ENCODE assay signal across 22 cellular contexts in the genomic region with DNA sequence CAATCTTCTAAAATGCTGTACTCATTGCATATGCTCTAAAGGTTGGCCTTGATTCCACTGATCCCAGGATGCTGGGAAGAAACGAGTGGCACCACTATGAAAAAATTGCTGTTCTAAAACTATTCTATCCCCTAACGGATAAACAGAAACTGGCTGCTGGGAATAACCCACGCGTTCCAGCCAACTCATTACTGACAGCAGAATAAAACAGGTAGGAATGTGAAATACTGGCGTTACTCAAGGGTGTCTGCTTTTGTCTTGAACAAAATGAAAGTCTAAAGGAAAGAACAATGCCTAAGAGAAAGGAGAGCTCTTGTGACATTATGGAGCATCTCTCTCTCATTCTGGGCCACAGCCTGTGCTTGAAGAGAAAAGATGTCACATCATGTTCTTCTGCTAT.
"Had no signal": no experiment of that assay in that cellular context is flagged by ENCODE, and none has a peak within 500 bp of the region (broad histone marks: within the 10 kb centered on the region; RNA-seq: fewer than 3 reads in every experiment).

No MANE protein-coding gene starts in this region.

- H3K27ac Mint-ChIP-seq: activated CD4-positive, alpha-beta memory T cell treated with anti-CD3 and anti-CD28 coated beads for 36 hours; activated naive CD8-positive, alpha-beta T cell treated with anti-CD3 and anti-CD28 coated beads for 36 hours; immature natural killer cell; naive thymus-derived CD4-positive, alpha-beta T cell; progenitor cell of endocrine pancreas; T-helper 17 cell had no signal

- H3K36me3 Mint-ChIP-seq: activated CD4-positive, alpha-beta memory T cell treated with anti-CD3 and anti-CD28 coated beads for 36 hours; activated naive CD8-positive, alpha-beta T cell treated with anti-CD3 and anti-CD28 coated beads for 36 hours; immature natural killer cell; naive thymus-derived CD4-positive, alpha-beta T cell had no signal

- H3K27me3 Mint-ChIP-seq: progenitor cell of endocrine pancreas had no signal

- H3K4me1 ChIP-seq: body of pancreas, left ventricle myocardium inferior, thyroid gland had no signal

- H3K27me3 ChIP-seq: body of pancreas, hepatocyte, thyroid gland had no signal

- H3K9me3 Mint-ChIP-seq: activated CD4-positive, alpha-beta memory T cell treated with anti-CD3 and anti-CD28 coated beads for 36 hours; activated naive CD8-positive, alpha-beta T cell treated with anti-CD3 and anti-CD28 coated beads for 36 hours; naive thymus-derived CD4-positive, alpha-beta T cell; neural crest cell had no signal

- H3K27ac ChIP-seq: body of pancreas, hepatocyte, left ventricle myocardium inferior, thyroid gland had no signal

- H3K4me3 ChIP-seq: body of pancreas, hepatocyte, left ventricle myocardium inferior, mucosa of descending colon, thyroid gland had no signal

- H2AFZ ChIP-seq: hepatocyte had no signal

- H3K4me1 Mint-ChIP-seq: immature natural killer cell had no signal

- ATAC-seq: body of pancreas; mucosa of descending colon; naive thymus-derived CD4-positive, alpha-beta T cell; stimulated activated naive CD8-positive, alpha-beta T cell treated with anti-CD3 and anti-CD28 coated beads, Interleukin-15, Interleukin-2, amounts not matched to agents 100 U/mL and 50 U/mL, for 24 hours; T-helper 17 cell had no signal

- H3K36me3 ChIP-seq: left ventricle myocardium inferior, thyroid gland had no signal

- H3K4me2 ChIP-seq: hepatocyte had no signal

- DNase-seq: activated CD4-positive, alpha-beta memory T cell treated with anti-CD3 and anti-CD28 coated beads for 36 hours; activated CD4-positive, alpha-beta T cell treated with anti-CD3 and anti-CD28 coated beads for 48 hours; activated naive CD4-positive, alpha-beta T cell treated with Interleukin-2 at 50 U/mL for 16 hours; activated naive CD8-positive, alpha-beta T cell treated with anti-CD3 and anti-CD28 coated beads for 36 hours; activated T-cell treated with anti-CD3 and anti-CD28 coated beads, Interleukin-2, amount 50 U/mL, for 48 hours; amygdala; body of pancreas; dermis blood vessel endothelial cell; effector CD8-positive, alpha-beta T cell; erythroblast; foreskin fibroblast; immature natural killer cell; left ventricle myocardium inferior; mucosa of descending colon; naive thymus-derived CD4-positive, alpha-beta T cell; stimulated activated CD4-positive, alpha-beta T cell treated with anti-CD3 and anti-CD28 coated beads, Interleukin-4, amount 100 ng/mL, for 24 hours; stimulated activated naive CD8-positive, alpha-beta T cell treated with anti-CD3 and anti-CD28 coated beads, Interleukin-15, Interleukin-2, amounts not matched to agents 100 U/mL and 50 U/mL, for 24 hours; T-helper 17 cell; thyroid gland had no signal

- H3K4me3 Mint-ChIP-seq: activated CD4-positive, alpha-beta memory T cell treated with anti-CD3 and anti-CD28 coated beads for 36 hours; activated naive CD8-positive, alpha-beta T cell treated with anti-CD3 and anti-CD28 coated beads for 36 hours; immature natural killer cell; naive thymus-derived CD4-positive, alpha-beta T cell; neural crest cell; T-helper 17 cell had no signal

- H3K9me3 ChIP-seq: body of pancreas, left ventricle myocardium inferior, mucosa of descending colon, thyroid gland had no signal
